Comparison of ENCODE assay signal across 33 cellular contexts in genomic region chr22:46937939-46938338, GRCh38.
"Had no signal": no experiment of that assay in that cellular context is flagged by ENCODE, and none has a peak within 500 bp of the region (broad histone marks: within the 10 kb centered on the region; RNA-seq: fewer than 3 reads in every experiment).

No MANE protein-coding gene starts in this region.

- H3K27ac ChIP-seq: ascending aorta, breast epithelium, cardiac muscle cell, coronary artery, dorsolateral prefrontal cortex, gastrocnemius medialis, WERI-Rb-1 had no signal

- ATAC-seq: activated CD4-positive, CD25-positive, alpha-beta regulatory T cell treated with anti-CD3 and anti-CD28 coated beads, Interleukin-2, amount 50 U/mL, for 24 hours; activated CD8-positive, alpha-beta memory T cell treated with anti-CD3 and anti-CD28 coated beads, Interleukin-2, amount 10 ng/mL, durations not matched to agents 7 days and 5 days; activated CD8-positive, alpha-beta T cell treated with anti-CD3 and anti-CD28 coated beads for 36 hours; activated naive CD4-positive, alpha-beta T cell treated with anti-CD3 and anti-CD28 coated beads, Interleukin-2, amount 50 U/mL, for 72 hours; activated T-cell treated with anti-CD3 and anti-CD28 coated beads, Interleukin-2, amount 50 U/mL, for 72 hours; esophagus mucosa; gastrocnemius medialis; T-helper 17 cell had no signal

- DNase-seq: activated B cell treated with CpG ODN at 0.5 μM for 24 hours; activated CD4-positive, alpha-beta T cell treated with anti-CD3 and anti-CD28 coated beads for 48 hours; activated CD4-positive, alpha-beta T cell treated with anti-CD3 and anti-CD28 coated beads, Interleukin-2, amount 50 U/mL, for 1 hour; activated CD4-positive, alpha-beta T cell treated with anti-CD3 and anti-CD28 coated beads, Interleukin-2, amount 50 U/mL, for 48 hours; activated CD8-positive, alpha-beta memory T cell treated with anti-CD3 and anti-CD28 coated beads, Interleukin-2, amount 50 U/mL, for 48 hours; activated CD8-positive, alpha-beta T cell treated with anti-CD3 and anti-CD28 coated beads for 36 hours; activated gamma-delta T cell; activated naive CD4-positive, alpha-beta T cell; activated naive CD4-positive, alpha-beta T cell treated with anti-CD3 and anti-CD28 coated beads, Interleukin-2, amount 10 ng/mL, durations not matched to agents 7 days and 5 days; activated naive CD8-positive, alpha-beta T cell treated with anti-CD3 and anti-CD28 coated beads, Interleukin-2, amount 10 ng/mL, durations not matched to agents 7 days and 5 days; activated T-cell treated with anti-CD3 and anti-CD28 coated beads for 4 hours; activated T-cell treated with anti-CD3 and anti-CD28 coated beads, Interleukin-2, amount 50 U/mL, for 24 hours; activated T-cell treated with anti-CD3 and anti-CD28 coated beads, Interleukin-2, amount 50 U/mL, for 72 hours; central memory CD4-positive, alpha-beta T cell; cerebellar nuclear complex; dorsolateral prefrontal cortex; effector memory CD4-positive, alpha-beta T cell; endodermal cell; foreskin fibroblast; gastrocnemius medialis; glutamatergic neuron; T-helper 1 cell; T-helper 17 cell; T1000; WERI-Rb-1 had no signal

- H3K27me3 ChIP-seq: ascending aorta, breast epithelium, cardiac muscle cell, dorsolateral prefrontal cortex, gastrocnemius medialis had no signal

- H3K4me1 ChIP-seq: ascending aorta, breast epithelium had no signal

- H3K4me3 ChIP-seq: ascending aorta, breast epithelium, cardiac muscle cell, coronary artery, dorsolateral prefrontal cortex, gastrocnemius medialis had no signal

- H3K36me3 ChIP-seq: ascending aorta, breast epithelium, cardiac muscle cell, gastrocnemius medialis, WERI-Rb-1 had no signal

- H3K9me3 ChIP-seq: ascending aorta, breast epithelium, gastrocnemius medialis had no signal
